ENCODE assay signal across 8 cellular contexts in genomic region chr12:122021193-122021821, GRCh38. TPM values are rescaled to one million over a fixed set of nuclear protein-coding genes. Genes with fewer than 3 reads are reported as not detected.
DNase-seq lines count a peak whose midpoint lies in the region; ATAC-seq and TF ChIP-seq lines count a peak whose summit lies in the region.

No MANE protein-coding gene starts in this region.

- H3K4me3 ChIP-seq in GM06990 (replicated peaks; ENCODE audit: low read depth, low read length) (peak overlapping the region; percentile 61), body of pancreas (peak overlapping the region; percentile 7 to 83)

- H3K27me3 ChIP-seq in GM06990 (replicated peaks; ENCODE audit: control insufficient read depth, insufficient read depth, low read length) (no peaks in the 10 kb centered on the region; the same call in 1 of the 2 replicates), body of pancreas (no peaks in the 10 kb centered on the region)

- peaks cover 40% of the 10 kb centered on the region for H3K4me1 ChIP-seq in body of pancreas

- no peaks in the 10 kb centered on the region for H3K36me3 ChIP-seq in GM06990 (ENCODE audit: control insufficient read depth, insufficient read depth, low read length)
- H3K36me3 ChIP-seq in body of pancreas (replicated peaks in 1 of 2; ENCODE audit: insufficient read depth in 1 of 2, low read depth in 2 of 2), result no peaks in the 10 kb centered on the region

- no peak for DNase-seq in GM06990 (ENCODE audit: extremely low read depth, insufficient read length)
- peak; percentile 44 for DNase-seq in NCI-H1105 (lab: John Stamatoyannopoulos, UW)
- peak; percentile 25 to 55 (median 38) for DNase-seq in body of pancreas
- peak; percentile 18 for DNase-seq in iris pigment epithelial cell (ENCODE audit: low read depth)
- DNase-seq in HCEC 1CT, result no peak
- DNase-seq in occipital lobe (lab: John Stamatoyannopoulos, UW), result no peak
- no peak for DNase-seq in DMS153 treated with DMSO at 0.1 percent for 48 hours (lab: John Stamatoyannopoulos, UW; ENCODE audit: unreplicated experiment)

- peaks cover 26% of the 10 kb centered on the region for H3K36me3 Mint-ChIP-seq in stimulated activated memory B cell treated with anti-CD40 and anti-IgM and Interleukin-4, amounts not matched to agents 10 μg/mL and 1 μg/mL and 100 μg/mL, for 72 hours

- H3K27ac Mint-ChIP-seq in stimulated activated memory B cell treated with anti-CD40 and anti-IgM and Interleukin-4, amounts not matched to agents 10 μg/mL and 1 μg/mL and 100 μg/mL, for 72 hours, result peak overlapping the region; percentile 94

- TF ChIP-seq CTCF in GM06990 (IDR thresholded peaks at IDR 0.05; ENCODE audit: insufficient read depth, low read length, poor library complexity, severe bottlenecking), result no peak
- no peak for TF ChIP-seq CTCF in body of pancreas (IDR thresholded peaks at IDR 0.05)

- no peaks in the 10 kb centered on the region for H3K9me3 ChIP-seq in body of pancreas

- 1 to 6% methylated on average over 4 to 44 of the region's 57 CpGs for WGBS in body of pancreas, 2 donors

- H3K4me1 Mint-ChIP-seq in stimulated activated memory B cell treated with anti-CD40 and anti-IgM and Interleukin-4, amounts not matched to agents 10 μg/mL and 1 μg/mL and 100 μg/mL, for 72 hours, result peaks cover 25% of the 10 kb centered on the region

- ATAC-seq in body of pancreas, result no peak
- no peak for ATAC-seq in stimulated activated memory B cell treated with anti-CD40 and anti-IgM and Interleukin-4, amounts not matched to agents 10 μg/mL and 1 μg/mL and 100 μg/mL, for 72 hours

- H3K9me3 Mint-ChIP-seq in stimulated activated memory B cell treated with anti-CD40 and anti-IgM and Interleukin-4, amounts not matched to agents 10 μg/mL and 1 μg/mL and 100 μg/mL, for 72 hours, result peaks cover 6% of the 10 kb centered on the region

- peak overlapping the region; percentile 80 to 89 (median 84) for H3K27ac ChIP-seq in body of pancreas

- H3K27me3 Mint-ChIP-seq in stimulated activated memory B cell treated with anti-CD40 and anti-IgM and Interleukin-4, amounts not matched to agents 10 μg/mL and 1 μg/mL and 100 μg/mL, for 72 hours, result peaks cover 14% of the 10 kb centered on the region

- intact Hi-C loops in body of pancreas (cut with DNase I), result no loop called here

- peak overlapping the region; percentile 88 for H3K4me3 Mint-ChIP-seq in stimulated activated memory B cell treated with anti-CD40 and anti-IgM and Interleukin-4, amounts not matched to agents 10 μg/mL and 1 μg/mL and 100 μg/mL, for 72 hours

- TF ChIP-seq POLR2A in body of pancreas (IDR thresholded peaks at IDR 0.05), result no peak

RNA-seq across cellular contexts. Expression of gene BCL7A, which starts 0.4 kb away (rescaled TPM):
- total RNA-seq in body of pancreas (10 to 100 TPM; 19.1 to 25.2 TPM), occipital lobe (103 TPM)

RNA-seq across cellular contexts. Expression of gene MLXIP, which starts 57.2 kb away (rescaled TPM):
- total RNA-seq in body of pancreas (10 to 100 TPM; 43.6 to 84.0 TPM), occipital lobe (7.6 TPM)

Comparison
In these comparisons a context has a peak if more than half of its experiments do, and no peak if none do; other contexts are left out.
1. DNase-seq: peak in NCI-H1105 (single experiment), body of pancreas (4 of 4) and iris pigment epithelial cell (single experiment); none in GM06990 (single experiment), HCEC 1CT (single experiment), occipital lobe (single experiment) and DMS153 treated with DMSO at 0.1 percent for 48 hours (single experiment).